In genomic region chr6:52283111-52283510, GRCh38 we compare ENCODE assay signal across 10 cellular contexts. TPM values are rescaled to one million over a fixed set of nuclear protein-coding genes. Genes with fewer than 3 reads are reported as not detected.
DNase-seq lines count a peak whose midpoint lies in the region; ATAC-seq and TF ChIP-seq lines count a peak whose summit lies in the region.
"Had no signal": no experiment of that assay in that cellular context is flagged by ENCODE, and none has a peak within 500 bp of the region (broad histone marks: within the 10 kb centered on the region; RNA-seq: fewer than 3 reads in every experiment).

No MANE protein-coding gene starts in this region.

- TF ChIP-seq POLR2A in transverse colon (IDR thresholded peaks at IDR 0.05), result no peak

- H3K27me3 ChIP-seq in AG04450 (ENCODE audit: control insufficient read depth, insufficient read depth, low read length), result no peaks in the 10 kb centered on the region
- no peaks in the 10 kb centered on the region for H3K27me3 ChIP-seq in H7 (ENCODE audit: control insufficient read depth, insufficient read depth, low read length)
- no peaks in the 10 kb centered on the region for H3K27me3 ChIP-seq in WERI-Rb-1 (ENCODE audit: insufficient read depth, low read depth, severe bottlenecking)
- H3K27me3 ChIP-seq in iPS-15b (ENCODE audit: control insufficient read depth, insufficient read depth, low read length), result no peaks in the 10 kb centered on the region
- no peaks in the 10 kb centered on the region for H3K27me3 ChIP-seq in transverse colon

- H3K9me3 ChIP-seq in AG04450 (ENCODE audit: control insufficient read depth, insufficient read depth, low read length), result no peaks in the 10 kb centered on the region
- H3K9me3 ChIP-seq in WERI-Rb-1 (ENCODE audit: severe bottlenecking), result no peaks in the 10 kb centered on the region
- H3K9me3 ChIP-seq in iPS-15b (ENCODE audit: control insufficient read depth, insufficient read depth, low read length), result no peaks in the 10 kb centered on the region
- H3K9me3 ChIP-seq in transverse colon, result no peaks in the 10 kb centered on the region

- intact Hi-C loops in transverse colon (cut with DNase I; ENCODE audit: low total_unique reads), result loop anchor here (10.0 kb wide), 1 partner anchor 372 kb away; no protein-coding TSS in a partner anchor

- DNase-seq in AG04450 (ENCODE audit: low read depth, low spot score) (no peak), H7 (no peak), WERI-Rb-1 (no peak), NCI-H2081 treated with DMSO at 0.1 percent for 48 hours (lab: John Stamatoyannopoulos, UW) (no peak), transverse colon (no peak), NCI-H1092 (lab: John Stamatoyannopoulos, UW) (no peak)
- DNase-seq: naive B cell had no signal

- no peak for TF ChIP-seq CTCF in AG04450 (IDR thresholded peaks at IDR 0.05; ENCODE audit: low read depth, low read length)
- no peak for TF ChIP-seq CTCF in WERI-Rb-1 (IDR thresholded peaks at IDR 0.05; ENCODE audit: low read depth, low read length)
- no peak for TF ChIP-seq CTCF in transverse colon (IDR thresholded peaks at IDR 0.05)

- H3K4me1 ChIP-seq in iPS-15b (ENCODE audit: control insufficient read depth, insufficient read depth, low read length) (peaks cover 3% of the 10 kb centered on the region), transverse colon (peaks cover 5 to 35% (median 17%) of the 10 kb centered on the region in 4 donors)

- H3K27ac ChIP-seq in AG04450 (ENCODE audit: low read depth, low read length) (no peak overlapping the region), WERI-Rb-1 (no peak overlapping the region; the same call in 1 of the 2 replicates), transverse colon (no peak overlapping the region)

- WGBS in transverse colon (ENCODE audit: low coverage in 1 of 2), 2 donors, result 36 to 51% methylated on average over 2 to 6 of the region's 6 CpGs

- no peak overlapping the region for H3K9ac ChIP-seq in iPS-15b (ENCODE audit: low read depth, low read length)

- POLR2A ChIA-PET in AG04450 (lab: Yijun Ruan, JAX), result no interaction called here

- TF ChIP-seq EP300 in transverse colon (IDR thresholded peaks at IDR 0.05; ENCODE audit: low read depth), result no peak

- peak overlapping the region; percentile 83 for H3K4me3 ChIP-seq in AG04450 (ENCODE audit: low read depth, low read length)
- peak overlapping the region; percentile 83 for H3K4me3 ChIP-seq in H7 (ENCODE audit: insufficient read depth, low read depth, low read length)
- H3K4me3 ChIP-seq in WERI-Rb-1 (ENCODE audit: low read depth, low read length), result peak overlapping the region; percentile 92
- H3K4me3 ChIP-seq in iPS-15b (ENCODE audit: low read depth, low read length), result peak overlapping the region; percentile 73
- no peak overlapping the region for H3K4me3 ChIP-seq in transverse colon

- CTCF ChIA-PET in AG04450 (lab: Charles Lee), result interaction anchor here (0.7 to 8.3 kb wide), 5 partner anchors 19 to 352 kb away, joined by 3 to 214 read pairs (median 14); no protein-coding TSS in a partner anchor

- ATAC-seq in HG03460 (IDR thresholded peaks at IDR 0.05; ENCODE audit: unreplicated experiment), result no peak

- in situ Hi-C loops in transverse colon (cut with MboI; ENCODE audit: low pct_ligation_motif_present in 1 of 4, low pct_unique_long_range_greater_than_20kb in 1 of 4, low sequenced_read_pairs in 3 of 4), result loop anchor here (25.0 kb wide), 3 partner anchors 129 to 379 kb away; partner anchors contain the start of genes TMEM14A (in 2 of the 4), EFHC1 (in 1 of the 4) and TRAM2 (in 1 of the 4)

- peaks cover 38% of the 10 kb centered on the region for H3K36me3 ChIP-seq in H7 (replicated peaks; ENCODE audit: control insufficient read depth, insufficient read depth, low read length)
- peaks cover 63% of the 10 kb centered on the region for H3K36me3 ChIP-seq in WERI-Rb-1
- H3K36me3 ChIP-seq in iPS-15b (ENCODE audit: control insufficient read depth, insufficient read depth, low read length), result peaks cover 37% of the 10 kb centered on the region
- H3K36me3 ChIP-seq in transverse colon, result peaks cover 0 to 35% (median 10%) of the 10 kb centered on the region in 4 donors

RNA-seq across cellular contexts. Expression of gene MCM3, which starts 1.4 kb away (rescaled TPM):
- polyA plus RNA-seq in AG04450 (2011; rRNA removed), result 28.4 and 33.6 TPM in 2 replicates
- polyA minus RNA-seq in AG04450 (2011; rRNA and poly(A)+ RNA removed), result 27.5 and 31.7 TPM in 2 replicates
- 308 and 349 TPM in 2 replicates for total RNA-seq in H7 (2014; rRNA removed; shearing (Covaris generic))
- total RNA-seq in transverse colon, result 10 to 100 TPM; 13.5 to 27.3 (median 24.2) TPM

RNA-seq across cellular contexts. Expression of gene IL17F, which starts 38.8 kb away (rescaled TPM):
- not detected in 2 replicates for polyA plus RNA-seq in AG04450 (2011; rRNA removed)
- polyA minus RNA-seq in AG04450 (2011; rRNA and poly(A)+ RNA removed), result not detected in 2 replicates
- total RNA-seq in H7 (2014; rRNA removed; shearing (Covaris generic)), result not detected in 2 replicates
- not detected for total RNA-seq in transverse colon
- total RNA-seq: Daoy had no signal

Comparison
In these comparisons a context has a peak if more than half of its experiments do, and no peak if none do; other contexts are left out.
1. H3K4me3 ChIP-seq: peak in AG04450 (single experiment), H7 (single experiment), WERI-Rb-1 (single experiment) and iPS-15b (single experiment); none in transverse colon (0 of 4).
2. RNA of gene MCM3, which starts 1.4 kb away (total RNA-seq): 308 to 349 TPM in H7; 13.5 to 27.3 TPM in transverse colon; every median in the first group is over 10 times any median in the second.